Comparison of ENCODE assay signal across 8 cellular contexts in the genomic region with DNA sequence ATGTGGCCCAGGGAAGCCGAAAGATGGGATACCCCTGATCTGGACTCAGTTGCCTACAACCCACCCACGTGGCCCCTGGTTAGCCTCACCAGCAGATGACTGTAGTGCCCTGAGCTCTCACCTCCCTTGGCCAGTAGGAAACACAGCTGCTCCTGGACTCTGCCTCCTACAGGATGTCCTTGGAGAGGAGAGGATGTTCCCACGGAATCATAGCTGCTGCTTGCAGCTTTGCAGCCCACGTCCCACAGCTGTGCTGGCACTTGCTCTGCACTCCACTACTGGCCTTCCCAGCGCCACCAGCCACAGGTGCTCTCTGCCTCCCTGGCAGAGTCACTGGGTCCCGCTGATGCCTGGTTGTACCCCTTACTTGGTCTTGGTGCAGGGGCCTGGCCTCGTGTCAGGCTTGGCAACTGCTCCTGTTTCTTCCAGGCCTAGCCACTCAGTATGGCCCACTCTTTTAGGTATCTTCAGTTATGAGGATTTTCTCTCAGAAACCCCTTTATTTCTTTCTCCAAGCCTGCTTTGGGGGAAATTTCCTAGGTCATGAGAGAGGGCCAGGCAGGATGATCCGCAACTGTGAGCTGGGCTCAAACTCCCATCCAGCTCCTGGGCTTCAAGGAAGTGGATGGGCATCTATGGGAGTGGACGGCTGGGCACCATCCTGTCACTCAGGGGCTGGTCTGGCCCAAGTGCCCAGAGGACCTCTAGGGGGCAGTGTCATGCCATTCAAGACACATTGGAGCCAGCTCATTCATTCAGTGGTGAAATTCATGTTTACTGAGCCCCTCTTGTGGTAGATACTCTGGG. TPM values are rescaled to one million over a fixed set of nuclear protein-coding genes. Genes with fewer than 3 reads are reported as not detected.
DNase-seq lines count a peak whose midpoint lies in the region; ATAC-seq and TF ChIP-seq lines count a peak whose summit lies in the region.

No MANE protein-coding gene starts in this region.

- POLR2A ChIA-PET in activated B cell treated with CpG ODN at 0.5 μM for 24 hours (lab: Charles Lee): no interaction called here

- no peak overlapping the region for H3K4me3 Mint-ChIP-seq in activated B cell treated with CpG ODN at 0.5 μM for 24 hours

- H3K36me3 Mint-ChIP-seq in activated B cell treated with CpG ODN at 0.5 μM for 24 hours (ENCODE audit: low read depth): no peaks in the 10 kb centered on the region

- no peaks in the 10 kb centered on the region for H3K4me1 Mint-ChIP-seq in activated B cell treated with CpG ODN at 0.5 μM for 24 hours

- H3K9me3 Mint-ChIP-seq in activated B cell treated with CpG ODN at 0.5 μM for 24 hours: no peaks in the 10 kb centered on the region

- H3K27me3 Mint-ChIP-seq in activated B cell treated with CpG ODN at 0.5 μM for 24 hours: peaks cover 2% of the 10 kb centered on the region

- peak; percentile 24 for DNase-seq in GF-D8 (lab: John Stamatoyannopoulos, UW)
- peak; percentile 71 to 75 for DNase-seq in Kasumi-1 (lab: John Stamatoyannopoulos, UW)
- peak; percentile 42 for DNase-seq in activated B cell treated with CpG ODN at 0.5 μM for 24 hours
- peak in 45 of 61 donors; percentile 14 to 71 (median 38) for DNase-seq in caudate nucleus (lab: John Stamatoyannopoulos, UW)
- peak; percentile 58 for DNase-seq in left lobe of liver (ENCODE audit: low spot score)
- peak; percentile 44 to 61 (median 52) for DNase-seq in stimulated activated CD4-positive, alpha-beta T cell treated with anti-CD3 and anti-CD28 coated beads, TNF-alpha, amount 100 ng/mL, for 24 hours (ENCODE audit: low read depth in 3 of 3)
- no peak for DNase-seq in NCI-H1436 treated with DMSO at 0.1 percent for 48 hours (lab: John Stamatoyannopoulos, UW)

- intact Hi-C loops in activated B cell treated with CpG ODN at 0.5 μM for 24 hours (cut with micrococcal nuclease): loop anchor here (1.0 kb wide), 5 partner anchors 29 to 506 kb away; no protein-coding TSS in a partner anchor

- ATAC-seq in GM21529 (IDR thresholded peaks at IDR 0.05; ENCODE audit: unreplicated experiment): peak; percentile 94
- ATAC-seq in activated B cell treated with CpG ODN at 0.5 μM for 24 hours (ENCODE audit: low read depth): peak; percentile 89
- peak; percentile 88 for ATAC-seq in left lobe of liver

- CTCF ChIA-PET in activated B cell treated with CpG ODN at 0.5 μM for 24 hours (lab: Charles Lee): interaction anchor here (0.7 to 4.1 kb wide), 16 partner anchors 7 to 547 kb away, joined by 3 to 25 read pairs (median 4); partner anchors contain the start of gene DLEC1

- TF ChIP-seq CTCF in activated B cell treated with CpG ODN at 0.5 μM for 24 hours (IDR thresholded peaks at IDR 0.05): peak; percentile 68

- H3K27ac ChIP-seq in caudate nucleus (ENCODE audit: low read depth, low read length): no peak overlapping the region

- H3K27ac Mint-ChIP-seq in activated B cell treated with CpG ODN at 0.5 μM for 24 hours: no peak overlapping the region

RNA-seq across cellular contexts. Expression of gene VILL, which starts 16.3 kb away (rescaled TPM):
- total RNA-seq in activated B cell treated with CpG ODN at 0.5 μM for 24 hours: 21.6 and 23.8 TPM in 2 replicates
- total RNA-seq in left lobe of liver: 0.48 TPM

RNA-seq across cellular contexts. Expression of gene PLCD1, which starts 55.1 kb away (rescaled TPM):
- 2.4 and 6.5 TPM in 2 replicates for total RNA-seq in activated B cell treated with CpG ODN at 0.5 μM for 24 hours
- 11.3 TPM for total RNA-seq in left lobe of liver

Comparison
In these comparisons a context has a peak if more than half of its experiments do, and no peak if none do; other contexts are left out.
1. RNA of gene VILL, which starts 16.3 kb away (total RNA-seq): 21.6 to 23.8 TPM in activated B cell treated with CpG ODN at 0.5 μM for 24 hours; 0.48 TPM in left lobe of liver (single experiment); every median in the first group is over 10 times any median in the second.
2. Peak in every context shown above with its lines, with median percentiles within 50 percentile points of each other: ATAC-seq.